In the genomic region with DNA sequence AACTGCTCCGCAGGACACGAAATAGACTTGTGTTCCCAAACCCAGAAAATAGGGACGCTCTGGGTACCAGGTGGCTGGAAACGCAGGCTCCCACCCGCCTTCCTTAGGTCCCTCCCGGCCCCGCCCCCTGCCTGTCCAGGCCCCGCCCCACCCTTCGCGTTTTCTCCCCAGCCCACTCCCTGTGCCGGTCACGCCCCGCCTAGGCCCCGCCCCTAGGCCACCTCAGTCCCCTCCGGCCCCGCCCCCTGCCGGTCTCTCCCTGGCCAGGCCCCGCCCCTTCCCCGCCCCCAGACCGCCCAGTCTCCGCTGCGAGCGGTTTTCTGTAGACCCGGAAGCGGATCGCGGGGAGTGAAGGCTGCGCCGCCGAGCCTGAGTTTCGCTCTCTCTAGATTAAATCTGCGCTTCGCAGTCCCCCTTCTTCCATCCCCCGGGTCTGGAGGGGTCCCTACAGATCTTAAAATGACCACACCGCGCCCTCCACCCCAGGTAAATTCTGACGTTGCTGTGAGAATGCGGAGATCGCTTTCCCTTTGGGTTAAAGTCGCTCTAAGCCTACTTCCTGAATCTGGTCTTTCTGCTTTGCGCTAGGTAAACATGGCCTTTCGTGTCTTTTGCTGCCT, we compare ENCODE assay signal across 8 cellular contexts. TPM values are rescaled to one million over a fixed set of nuclear protein-coding genes. Genes with fewer than 3 reads are reported as not detected.
DNase-seq lines count a peak whose midpoint lies in the region; ATAC-seq and TF ChIP-seq lines count a peak whose summit lies in the region.

No MANE protein-coding gene starts in this region.

- CTCF ChIA-PET in MCF 10A (lab: Yijun Ruan, JAX), result no interaction called here

- TF ChIP-seq CTCF in MCF 10A (IDR thresholded peaks at IDR 0.05; ENCODE audit: unreplicated experiment), result no peak

- intact Hi-C loops in MCF 10A (cut with micrococcal nuclease), result no loop called here

- in situ Hi-C loops in T47D (cut with HindIII; ENCODE audit: low pct_unique_long_range_greater_than_20kb, low sequenced_read_pairs), result no loop called here

- no peak overlapping the region for H3K4me3 Mint-ChIP-seq in MCF 10A (ENCODE audit: unreplicated experiment)

- no peak overlapping the region for H3K27ac Mint-ChIP-seq in MCF 10A (ENCODE audit: low read depth, unreplicated experiment)

- BruUV-seq in MCF 10A (replicated peaks; lab: Mats Ljungman, UMichigan), result no TSS peak

- peaks cover 16% of the 10 kb centered on the region for H3K9me3 Mint-ChIP-seq in MCF 10A (ENCODE audit: unreplicated experiment)

- H3K4me1 Mint-ChIP-seq in MCF 10A (ENCODE audit: insufficient read depth, unreplicated experiment), result no peaks in the 10 kb centered on the region

- H3K36me3 Mint-ChIP-seq in MCF 10A (ENCODE audit: insufficient read depth, unreplicated experiment), result no peaks in the 10 kb centered on the region

- POLR2A ChIA-PET in MCF 10A (lab: Yijun Ruan, JAX), result no interaction called here

- ATAC-seq in left lobe of liver (peak; percentile 96), HG03045 (IDR thresholded peaks at IDR 0.05; ENCODE audit: unreplicated experiment) (no peak)

- H3K27me3 Mint-ChIP-seq in MCF 10A (ENCODE audit: insufficient read depth, unreplicated experiment), result no peaks in the 10 kb centered on the region

- DNase-seq in T47D (ENCODE audit: low read depth in 1 of 2, low spot score in 1 of 2) (peak; percentile 64 to 93), MCF 10A (ENCODE audit: unreplicated experiment) (no peak), NCI-H2107 (lab: John Stamatoyannopoulos, UW) (peak; percentile 32), dermis blood vessel endothelial cell (peak; percentile 95), left lobe of liver (ENCODE audit: low spot score) (peak; percentile 92)
- DNase-seq in activated CD4-positive, alpha-beta T cell treated with anti-CD3 and anti-CD28 coated beads, Interleukin-2, amount 50 U/mL, for 24 hours (ENCODE audit: low read depth in 1 of 2, low spot score in 1 of 2), result peak; percentile 93 to 96
- peak; percentile 96 to 100 for DNase-seq in stimulated activated CD4-positive, alpha-beta T cell treated with anti-CD3 and anti-CD28 coated beads, Interleukin-1b, Interleukin-23, amount 100 ng/mL, for 1 hour (ENCODE audit: low read depth in 2 of 2)

RNA-seq across cellular contexts. Expression of a gene that starts 3.7 kb away (rescaled TPM):
- total RNA-seq in MCF 10A (2022), result not detected in 2 replicates
- total RNA-seq in dermis blood vessel endothelial cell, result 2.6 and 3.0 TPM in 2 replicates
- total RNA-seq in left lobe of liver, result 0.28 TPM

RNA-seq across cellular contexts. Expression of a gene that starts 38.0 kb away (rescaled TPM):
- total RNA-seq in MCF 10A (2022) (not detected in 2 replicates), dermis blood vessel endothelial cell (7.5 and 8.3 TPM in 2 replicates), left lobe of liver (1.5 TPM)

RNA-seq across cellular contexts. Expression of a gene that starts 57.8 kb away (rescaled TPM):
- not detected in 2 replicates for total RNA-seq in MCF 10A (2022)
- 15.8 and 19.9 TPM in 2 replicates for total RNA-seq in dermis blood vessel endothelial cell
- total RNA-seq in left lobe of liver, result 1.1 TPM
